Comparison of ENCODE assay signal across 8 cellular contexts in the genomic region with DNA sequence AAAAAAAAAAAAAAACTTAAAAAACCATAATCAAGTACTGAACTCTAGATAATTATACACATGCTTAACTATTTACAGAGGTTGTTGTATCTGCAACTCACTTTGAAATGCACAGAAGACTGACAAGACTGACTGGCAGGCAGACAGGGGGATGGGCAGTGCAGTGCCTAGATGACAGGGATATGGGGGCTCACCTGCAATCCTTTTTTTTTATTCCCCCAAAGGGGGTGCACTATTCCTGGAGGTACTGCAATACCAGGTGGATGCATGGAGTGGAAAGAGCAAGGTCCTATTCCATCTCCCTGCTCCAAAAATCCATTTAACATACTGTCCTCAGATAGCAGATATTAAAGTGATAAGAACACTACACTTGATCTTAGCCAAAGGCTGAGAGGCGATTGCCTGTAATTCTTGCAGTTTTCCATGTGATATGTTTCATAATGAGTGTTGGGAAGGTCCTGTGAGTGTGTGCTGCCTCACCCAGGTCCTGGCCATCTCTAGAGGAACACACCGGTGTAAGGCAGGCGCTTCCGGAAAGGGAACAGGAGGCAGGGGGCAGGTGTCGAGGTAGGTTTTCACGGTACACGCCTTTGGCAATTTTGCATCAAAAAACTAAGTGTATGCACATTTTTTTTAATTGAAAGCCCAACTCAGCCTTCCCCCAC. TPM values are rescaled to one million over a fixed set of nuclear protein-coding genes. Genes with fewer than 3 reads are reported as not detected.
DNase-seq lines count a peak whose midpoint lies in the region; ATAC-seq and TF ChIP-seq lines count a peak whose summit lies in the region.

No MANE protein-coding gene starts in this region.

- H3K9me3 ChIP-seq in CD4-positive, CD25-positive, alpha-beta regulatory T cell (ENCODE audit: control insufficient read depth in 2 of 2, low read length in 2 of 2) = no peaks in the 10 kb centered on the region
- no peaks in the 10 kb centered on the region for H3K9me3 ChIP-seq in endodermal cell (ENCODE audit: control insufficient read depth, low read length)

- peak overlapping the region in 2 of 3 donors; percentile 55 to 79 for H3K27ac Mint-ChIP-seq in CD4-positive, CD25-positive, alpha-beta regulatory T cell
- H3K27ac Mint-ChIP-seq in endodermal cell (peak overlapping the region; percentile 70), natural killer cell (peak overlapping the region in 1 of 2 donors; percentile 74)

- H3K27me3 ChIP-seq in CD4-positive, CD25-positive, alpha-beta regulatory T cell (ENCODE audit: control insufficient read depth, insufficient read depth, low read length) = no peaks in the 10 kb centered on the region
- no peaks in the 10 kb centered on the region for H3K27me3 ChIP-seq in endodermal cell (ENCODE audit: control insufficient read depth, insufficient read depth, low read length, poor library complexity, severe bottlenecking)

- TF ChIP-seq CTCF in endodermal cell (conservative IDR thresholded peaks at IDR 0.05) (no peak), natural killer cell (IDR thresholded peaks at IDR 0.05) (no peak), lower leg skin (IDR thresholded peaks at IDR 0.05) (no peak)

- intact Hi-C loops in natural killer cell (cut with micrococcal nuclease) (loop anchor here (1.0 to 5.0 kb wide), 2 partner anchors 48 to 532 kb away; partner anchors contain the start of gene RUVBL1), lower leg skin (cut with DNase I; ENCODE audit: low total_unique reads) (loop anchor here (10.0 kb wide), 1 partner anchor 420 kb away; the partner anchor contains the start of gene GATA2)

- no peak overlapping the region for H3K4me3 ChIP-seq in CD4-positive, CD25-positive, alpha-beta regulatory T cell (ENCODE audit: low read depth, low read length)
- H3K4me3 ChIP-seq in endodermal cell (ENCODE audit: low read length) (peak overlapping the region; percentile 79), lower leg skin (ENCODE audit: low read depth, poor library complexity, severe bottlenecking) (no peak overlapping the region)

- peaks cover 8% of the 10 kb centered on the region for H3K27me3 Mint-ChIP-seq in CD4-positive, CD25-positive, alpha-beta regulatory T cell
- H3K27me3 Mint-ChIP-seq in endodermal cell (ENCODE audit: insufficient read depth) (peaks cover 14% of the 10 kb centered on the region), natural killer cell (ENCODE audit: low read depth in 2 of 2) (no peaks in the 10 kb centered on the region)

- peaks cover 34% of the 10 kb centered on the region for H3K36me3 ChIP-seq in CD4-positive, CD25-positive, alpha-beta regulatory T cell (ENCODE audit: control insufficient read depth, insufficient read depth, low read length)
- peaks cover 39% of the 10 kb centered on the region for H3K36me3 ChIP-seq in endodermal cell (ENCODE audit: control insufficient read depth, insufficient read depth, low read length)

- no peak for ATAC-seq in CD4-positive, CD25-positive, alpha-beta regulatory T cell (ENCODE audit: low read depth in 2 of 2)
- ATAC-seq in natural killer cell (no peak), HG03159 (IDR thresholded peaks at IDR 0.05; ENCODE audit: unreplicated experiment) (no peak)

- TF ChIP-seq POLR2A in lower leg skin (IDR thresholded peaks at IDR 0.05) = no peak

- no peaks in the 10 kb centered on the region for H3K9me3 Mint-ChIP-seq in CD4-positive, CD25-positive, alpha-beta regulatory T cell
- H3K9me3 Mint-ChIP-seq in endodermal cell (no peaks in the 10 kb centered on the region), natural killer cell (no peaks in the 10 kb centered on the region)

- 19 to 27% methylated on average over 7 of the region's 7 CpGs for WGBS in endodermal cell (ENCODE audit: insufficient coverage in 1 of 2, insufficient read length in 1 of 2), 2 experiments
- 8 to 10% methylated on average over 7 of the region's 7 CpGs for WGBS in lower leg skin, 2 donors

- no peak overlapping the region for H3K27ac ChIP-seq in CD4-positive, CD25-positive, alpha-beta regulatory T cell (ENCODE audit: insufficient read depth, low read length, poor library complexity, severe bottlenecking)
- no peak overlapping the region for H3K27ac ChIP-seq in endodermal cell (ENCODE audit: low read depth, low read length)

- peaks cover 28% of the 10 kb centered on the region for H3K36me3 Mint-ChIP-seq in CD4-positive, CD25-positive, alpha-beta regulatory T cell
- H3K36me3 Mint-ChIP-seq in endodermal cell (ENCODE audit: low read depth) = peaks cover 27% of the 10 kb centered on the region
- no peaks in the 10 kb centered on the region for H3K36me3 Mint-ChIP-seq in natural killer cell

- peaks cover 0 to 20% (median 4%) of the 10 kb centered on the region in 4 donors for H3K4me1 Mint-ChIP-seq in CD4-positive, CD25-positive, alpha-beta regulatory T cell
- H3K4me1 Mint-ChIP-seq in endodermal cell (peaks cover 5% of the 10 kb centered on the region), natural killer cell (peaks cover 0 to 13% of the 10 kb centered on the region in 2 donors)

- H3K4me3 Mint-ChIP-seq in CD4-positive, CD25-positive, alpha-beta regulatory T cell = peak overlapping the region; percentile 28 to 79 (median 71)
- H3K4me3 Mint-ChIP-seq in endodermal cell = peak overlapping the region; percentile 58
- H3K4me3 Mint-ChIP-seq in natural killer cell = peak overlapping the region; percentile 55

- H3K4me1 ChIP-seq in CD4-positive, CD25-positive, alpha-beta regulatory T cell (ENCODE audit: control insufficient read depth, insufficient read depth, low read length, poor library complexity, severe bottlenecking) = peaks cover 22% of the 10 kb centered on the region
- H3K4me1 ChIP-seq in endodermal cell (ENCODE audit: control insufficient read depth, insufficient read depth, low read length) = peaks cover 3% of the 10 kb centered on the region

- DNase-seq in CD4-positive, CD25-positive, alpha-beta regulatory T cell = no peak
- DNase-seq in NCI-H1105 (lab: John Stamatoyannopoulos, UW) = peak; percentile 70
- DNase-seq in endodermal cell = no peak
- DNase-seq in natural killer cell = no peak
- no peak for DNase-seq in lower leg skin (ENCODE audit: low spot score in 2 of 2)
- DNase-seq in NK-92 (lab: John Stamatoyannopoulos, UW; ENCODE audit: unreplicated experiment) = no peak
- no peak for DNase-seq in stimulated activated naive CD4-positive, alpha-beta T cell treated with Interleukin-2 at 50 U/mL for 16 hours (lab: John Stamatoyannopoulos, UW)

- H3K9ac ChIP-seq in endodermal cell (ENCODE audit: extremely low read depth, low read length, poor library complexity, severe bottlenecking) = peak overlapping the region; percentile 28

RNA-seq across cellular contexts. Expression of gene SEC61A1, which starts 22.7 kb away (rescaled TPM):
- total RNA-seq in CD4-positive, CD25-positive, alpha-beta regulatory T cell = 127 TPM
- 100 to 1,000 TPM; 112 to 125 (median 125) TPM for polyA plus RNA-seq in CD4-positive, CD25-positive, alpha-beta regulatory T cell
- total RNA-seq in endodermal cell (100 to 1,000 TPM; 152 to 174 TPM), natural killer cell (100 to 1,000 TPM; 143 to 172 (median 148) TPM), lower leg skin (100 to 1,000 TPM in 2 of 4 donors, 10 to 100 TPM in 2; 53.3 to 120 (median 88.9) TPM)
- polyA plus RNA-seq in endodermal cell (2013, experiment 1 of 2) = 127 TPM
- polyA plus RNA-seq in endodermal cell (2013, experiment 2 of 2) = 122 TPM

RNA-seq across cellular contexts. Expression of gene RUVBL1, which starts 48.6 kb away (rescaled TPM):
- 22.9 TPM for total RNA-seq in CD4-positive, CD25-positive, alpha-beta regulatory T cell
- polyA plus RNA-seq in CD4-positive, CD25-positive, alpha-beta regulatory T cell = 10 to 100 TPM; 77.4 to 88.2 (median 82.6) TPM
- total RNA-seq in endodermal cell (10 to 100 TPM; 81.2 to 91.1 TPM), natural killer cell (10 to 100 TPM; 11.9 to 18.5 (median 14.1) TPM), lower leg skin (10 to 100 TPM; 14.4 to 21.2 (median 19.8) TPM)
- 95.6 TPM for polyA plus RNA-seq in endodermal cell (2013, experiment 1 of 2)
- 92.5 TPM for polyA plus RNA-seq in endodermal cell (2013, experiment 2 of 2)
